In genomic region chr5:10110228-10110627, GRCh38 we compare ENCODE assay signal across 7 cellular contexts.
"Had no signal": no experiment of that assay in that cellular context is flagged by ENCODE, and none has a peak within 500 bp of the region (broad histone marks: within the 10 kb centered on the region; RNA-seq: fewer than 3 reads in every experiment).

No MANE protein-coding gene starts in this region.

- H3K4me3 ChIP-seq: GM23248, K562 had no signal

- DNase-seq: GM23248, GOT3, H9, HCEC 1CT, IMR-90, KG1 had no signal

- ATAC-seq: K562 had no signal

- H3K9ac ChIP-seq: GM23248 had no signal

- H2AFZ ChIP-seq: GM23248 had no signal

- H3K27ac ChIP-seq: GM23248 had no signal
